ENCODE assay signal across 15 cellular contexts in genomic region chr3:56810912-56811544, GRCh38. TPM values are rescaled to one million over a fixed set of nuclear protein-coding genes. Genes with fewer than 3 reads are reported as not detected.
DNase-seq lines count a peak whose midpoint lies in the region; ATAC-seq and TF ChIP-seq lines count a peak whose summit lies in the region.
"Had no signal": no experiment of that assay in that cellular context is flagged by ENCODE, and none has a peak within 500 bp of the region (broad histone marks: within the 10 kb centered on the region; RNA-seq: fewer than 3 reads in every experiment).

No MANE protein-coding gene starts in this region.

- DNase-seq in activated naive CD8-positive, alpha-beta T cell treated with anti-CD3 and anti-CD28 coated beads for 36 hours: no peak
- DNase-seq in NCI-H446 treated with DMSO at 0.1 percent for 48 hours (lab: John Stamatoyannopoulos, UW): peak; percentile 66
- peak in 1 of 2 donors; percentile 37 for DNase-seq in foreskin keratinocyte
- no peak for DNase-seq in MM.1S
- no peak for DNase-seq in stimulated activated CD4-positive, alpha-beta T cell treated with anti-CD3 and anti-CD28 coated beads, Interleukin-4, amount 100 ng/mL, for 24 hours
- no peak for DNase-seq in neuronal stem cell (ENCODE audit: low spot score)
- DNase-seq: activated effector memory CD4-positive, alpha-beta T cell treated with anti-CD3 and anti-CD28 coated beads, Interleukin-2, amount 50 U/mL, for 16 hours; body of pancreas; DMS153; H7; stimulated activated naive CD4-positive, alpha-beta T cell had no signal

- no peak overlapping the region for H3K14ac ChIP-seq in neuronal stem cell (ENCODE audit: low read length)

- no peak overlapping the region for H2AK5ac ChIP-seq in neuronal stem cell (ENCODE audit: low read depth, low read length)

- H3K79me1 ChIP-seq in neuronal stem cell (ENCODE audit: low read depth, low read length): no peaks in the 10 kb centered on the region

- H3K36me3 ChIP-seq in MM.1S (replicated peaks; ENCODE audit: insufficient read depth, low read length): no peaks in the 10 kb centered on the region
- H3K36me3 ChIP-seq in neuronal stem cell (replicated peaks in 1 of 2; ENCODE audit: control insufficient read depth in 2 of 2, insufficient read depth in 2 of 2, low read length in 2 of 2): no peaks in the 10 kb centered on the region
- H3K36me3 ChIP-seq: neutrophil had no signal

- no peak overlapping the region for H2BK15ac ChIP-seq in neuronal stem cell (ENCODE audit: low read length)

- H3K4me1 ChIP-seq in foreskin keratinocyte: peaks cover 15% of the 10 kb centered on the region
- peaks cover 17% of the 10 kb centered on the region for H3K4me1 ChIP-seq in MM.1S (ENCODE audit: low read length)
- no peaks in the 10 kb centered on the region for H3K4me1 ChIP-seq in neuronal stem cell (ENCODE audit: control insufficient read depth in 2 of 2, insufficient read depth in 1 of 2, low read depth in 1 of 2, low read length in 2 of 2)
- H3K4me1 ChIP-seq: body of pancreas had no signal

- no peak for TF ChIP-seq CTCF in foreskin keratinocyte (conservative IDR thresholded peaks at IDR 0.05)
- no peak for TF ChIP-seq CTCF in MM.1S (IDR thresholded peaks at IDR 0.05; ENCODE audit: low read length)

- WGBS in neuronal stem cell (ENCODE audit: extremely low coverage in 2 of 2, insufficient read length in 2 of 2, insufficient replicate concordance in 1 of 2), 2 donors: no CpG with 5 or more reads among the region's 5 CpGs

- H3K27me3 ChIP-seq in foreskin keratinocyte: no peaks in the 10 kb centered on the region
- H3K27me3 ChIP-seq in MM.1S (replicated peaks; ENCODE audit: insufficient read depth, low read length): no peaks in the 10 kb centered on the region
- H3K27me3 ChIP-seq in neuronal stem cell (ENCODE audit: control insufficient read depth in 3 of 3, insufficient read depth in 3 of 3, low read depth in 1 of 3, low read length in 3 of 3): peaks cover 0 to 31% (median 0%) of the 10 kb centered on the region in 3 experiments
- H3K27me3 ChIP-seq: body of pancreas, neutrophil had no signal

- H3K27me3 Mint-ChIP-seq in activated naive CD8-positive, alpha-beta T cell: no peaks in the 10 kb centered on the region
- H3K27me3 Mint-ChIP-seq in activated naive CD8-positive, alpha-beta T cell treated with anti-CD3 and anti-CD28 coated beads for 36 hours: no peaks in the 10 kb centered on the region

- H4K8ac ChIP-seq in neuronal stem cell (ENCODE audit: low read depth, low read length): no peak overlapping the region

- no peaks in the 10 kb centered on the region for H3F3A ChIP-seq in MM.1S (ENCODE audit: insufficient read depth, low read length)

- H2AFZ ChIP-seq in MM.1S (ENCODE audit: low read length) (no peak overlapping the region), neuronal stem cell (ENCODE audit: low read length) (no peak overlapping the region)

- H3K27ac Mint-ChIP-seq in activated naive CD8-positive, alpha-beta T cell: peak overlapping the region; percentile 80
- no peak overlapping the region for H3K27ac Mint-ChIP-seq in activated naive CD8-positive, alpha-beta T cell treated with anti-CD3 and anti-CD28 coated beads for 36 hours

- H3K27ac ChIP-seq in foreskin keratinocyte (no peak overlapping the region), MM.1S (ENCODE audit: low read length) (no peak overlapping the region), neuronal stem cell (replicated peaks; ENCODE audit: low read length) (no peak overlapping the region)
- H3K27ac ChIP-seq: body of pancreas, KMS-11, neutrophil had no signal

- no peak overlapping the region for H2BK120ac ChIP-seq in neuronal stem cell (ENCODE audit: low read depth, low read length)

- no peak overlapping the region for H2BK12ac ChIP-seq in neuronal stem cell (ENCODE audit: low read length)

- H3K4me3 Mint-ChIP-seq in activated naive CD8-positive, alpha-beta T cell: no peak overlapping the region
- H3K4me3 Mint-ChIP-seq in activated naive CD8-positive, alpha-beta T cell treated with anti-CD3 and anti-CD28 coated beads for 36 hours: no peak overlapping the region

- no peaks in the 10 kb centered on the region for H3K36me3 Mint-ChIP-seq in activated naive CD8-positive, alpha-beta T cell
- H3K36me3 Mint-ChIP-seq in activated naive CD8-positive, alpha-beta T cell treated with anti-CD3 and anti-CD28 coated beads for 36 hours: no peaks in the 10 kb centered on the region

- no peaks in the 10 kb centered on the region for H3K9me2 ChIP-seq in MM.1S (replicated peaks; ENCODE audit: insufficient read depth, low read length)

- ATAC-seq in foreskin keratinocyte (peak; percentile 60), GM21515 (IDR thresholded peaks at IDR 0.05; ENCODE audit: unreplicated experiment) (no peak)
- ATAC-seq: body of pancreas had no signal

- H3K4ac ChIP-seq in neuronal stem cell (ENCODE audit: low read length): no peak overlapping the region

- no peaks in the 10 kb centered on the region for H4K20me1 ChIP-seq in MM.1S (ENCODE audit: insufficient read depth, low read length)

- no peak overlapping the region for H4K91ac ChIP-seq in neuronal stem cell (ENCODE audit: low read depth, low read length, poor library complexity)

- no peaks in the 10 kb centered on the region for H3K79me2 ChIP-seq in MM.1S (ENCODE audit: low read length)

- no peak overlapping the region for H3K23ac ChIP-seq in neuronal stem cell (ENCODE audit: low read depth, low read length, poor library complexity)

- no peak overlapping the region for H2BK5ac ChIP-seq in neuronal stem cell (ENCODE audit: low read length)

- H3K9ac ChIP-seq in MM.1S (ENCODE audit: low read length) (no peak overlapping the region), neuronal stem cell (ENCODE audit: low read depth, low read length, poor library complexity) (no peak overlapping the region)
- H3K9ac ChIP-seq: KMS-11 had no signal

- H3K4me1 Mint-ChIP-seq in activated naive CD8-positive, alpha-beta T cell (ENCODE audit: low read depth): peaks cover 55% of the 10 kb centered on the region
- H3K4me1 Mint-ChIP-seq in activated naive CD8-positive, alpha-beta T cell treated with anti-CD3 and anti-CD28 coated beads for 36 hours: peaks cover 44% of the 10 kb centered on the region

- no peaks in the 10 kb centered on the region for H3K9me3 Mint-ChIP-seq in activated naive CD8-positive, alpha-beta T cell (ENCODE audit: low read depth)
- H3K9me3 Mint-ChIP-seq in activated naive CD8-positive, alpha-beta T cell treated with anti-CD3 and anti-CD28 coated beads for 36 hours: no peaks in the 10 kb centered on the region

- no peak overlapping the region for H3K18ac ChIP-seq in neuronal stem cell (ENCODE audit: low read length)

- H3K4me2 ChIP-seq in MM.1S (ENCODE audit: low read depth, low read length) (no peak overlapping the region), neuronal stem cell (ENCODE audit: insufficient read depth, low read length, poor library complexity, severe bottlenecking) (no peak overlapping the region)
- H3K4me2 ChIP-seq: KMS-11 had no signal

- no peak overlapping the region for H3K4me3 ChIP-seq in MM.1S (ENCODE audit: low read length)
- no peak overlapping the region for H3K4me3 ChIP-seq in neuronal stem cell (ENCODE audit: low read length in 2 of 2)
- H3K4me3 ChIP-seq: body of pancreas had no signal

- H3K9me3 ChIP-seq in MM.1S (replicated peaks; ENCODE audit: insufficient read depth, low read length) (no peaks in the 10 kb centered on the region), neuronal stem cell (replicated peaks in 1 of 2; ENCODE audit: control insufficient read depth in 2 of 2, insufficient read depth in 1 of 2, low read depth in 1 of 2, low read length in 2 of 2) (no peaks in the 10 kb centered on the region)
- H3K9me3 ChIP-seq: body of pancreas, neutrophil had no signal

RNA-seq across cellular contexts. Expression of gene ARHGEF3, which starts 9.3 kb away (rescaled TPM):
- 10 to 100 TPM; 81.2 to 88.2 TPM for total RNA-seq in activated naive CD8-positive, alpha-beta T cell treated with anti-CD3 and anti-CD28 coated beads for 36 hours
- 28.1 and 46.1 TPM in 2 replicates for total RNA-seq in foreskin keratinocyte
- 10.5 and 18.4 TPM in 2 replicates for polyA plus RNA-seq in foreskin keratinocyte
- 2.2 TPM for polyA plus RNA-seq in neuronal stem cell (2013, experiment 1 of 2)
- polyA plus RNA-seq in neuronal stem cell (2013, experiment 2 of 2): 2.1 TPM
